Comparison of ENCODE assay signal across 1 cellular context in the genomic region with DNA sequence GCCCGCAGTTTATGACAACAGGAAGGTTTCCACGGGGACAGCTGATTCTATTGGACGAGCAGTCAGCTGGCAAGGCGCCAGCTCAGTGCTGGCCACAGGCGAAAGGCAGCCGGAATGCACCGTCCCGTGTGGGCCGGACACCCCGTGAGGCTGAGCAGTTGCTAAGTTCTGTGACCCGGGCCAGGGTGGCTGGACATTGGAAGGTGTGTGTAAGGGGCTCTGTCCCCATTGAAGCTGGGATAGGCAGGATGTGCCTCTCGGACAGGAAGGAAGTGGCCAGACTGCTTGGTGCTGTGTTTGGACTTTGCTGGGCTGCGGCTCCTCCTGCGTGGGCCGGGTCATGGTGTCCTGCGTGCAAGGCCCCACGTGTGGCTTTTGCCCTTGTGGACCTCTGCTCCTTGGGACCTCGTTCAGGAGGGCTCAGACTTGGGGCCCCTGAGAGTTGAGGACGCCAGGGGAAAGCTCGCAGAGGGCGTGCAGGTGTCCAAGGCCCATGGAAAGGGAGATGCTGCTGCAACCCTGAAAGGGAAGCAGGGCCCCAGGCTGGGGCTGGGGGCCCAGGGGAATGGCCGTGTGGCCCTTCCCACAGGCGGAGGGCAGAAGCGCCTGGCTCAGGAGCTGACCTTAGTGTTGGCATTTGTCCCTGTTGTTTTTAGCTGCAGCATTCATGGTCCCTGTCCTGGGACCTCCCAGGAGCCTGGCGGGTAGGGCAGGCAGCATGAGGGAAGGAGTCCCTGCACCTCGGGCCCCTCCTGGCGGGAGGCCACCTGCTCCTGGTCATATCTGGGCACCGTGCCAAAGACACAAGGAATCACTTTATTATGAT.
TF ChIP-seq lines count a peak whose summit lies in the region.

No MANE protein-coding gene starts in this region.

TF ChIP-seq in HEK293, 187 proteins besides CTCF, POLR2A, EP300 and RAD21 (continued from another document):
- TF ChIP-seq BCL11B (tag by site-specific recombination; IDR thresholded peaks at IDR 0.05; ENCODE audit: low read depth), result peak; percentile 45; the same call in 1 of the 2 replicates
- no peak for TF ChIP-seq HOXD13 (CRISPR knock-in tag; IDR thresholded peaks at IDR 0.05; ENCODE audit: borderline replicate concordance)
- TF ChIP-seq ZNF488 (tag by site-specific recombination; IDR thresholded peaks at IDR 0.05), result no peak
- no peak for TF ChIP-seq ZNF692 (tag by site-specific recombination; IDR thresholded peaks at IDR 0.05)
- TF ChIP-seq ZNF560 (tag by site-specific recombination; IDR thresholded peaks at IDR 0.05; ENCODE audit: borderline replicate concordance), result no peak
TF ChIP-seq in HEK293: peak in this region for 7.
